In the genomic region with DNA sequence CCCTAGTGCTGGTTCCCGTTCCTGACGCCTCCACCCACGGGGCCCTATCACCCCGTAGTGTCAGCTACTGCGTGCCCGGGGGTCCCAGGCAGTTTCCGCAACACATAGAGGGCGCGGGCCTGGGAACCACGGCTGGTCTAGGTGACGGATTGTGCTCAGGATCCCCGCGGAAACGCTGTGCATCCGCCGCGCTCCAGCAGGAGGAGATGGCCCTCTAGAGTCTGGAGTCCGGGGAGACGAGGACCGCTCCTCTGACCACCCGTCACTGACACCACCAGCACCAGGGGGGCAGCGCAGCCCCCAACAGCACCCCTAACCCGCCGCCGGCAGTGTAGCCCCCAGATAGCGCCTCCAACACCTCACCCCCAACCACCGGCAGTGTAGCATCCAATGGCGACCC, we compare ENCODE assay signal across 17 cellular contexts. TPM values are rescaled to one million over a fixed set of nuclear protein-coding genes. Genes with fewer than 3 reads are reported as not detected.
DNase-seq lines count a peak whose midpoint lies in the region; ATAC-seq and TF ChIP-seq lines count a peak whose summit lies in the region.
"Had no signal": no experiment of that assay in that cellular context is flagged by ENCODE, and none has a peak within 500 bp of the region (broad histone marks: within the 10 kb centered on the region; RNA-seq: fewer than 3 reads in every experiment).

No MANE protein-coding gene starts in this region.

- H3K27me3 ChIP-seq in H7 (ENCODE audit: control insufficient read depth, insufficient read depth, low read length) (no peaks in the 10 kb centered on the region), neural progenitor cell (no peaks in the 10 kb centered on the region)

- peaks cover 3% of the 10 kb centered on the region for H3K27me3 Mint-ChIP-seq in neural progenitor cell (ENCODE audit: insufficient read depth, low read depth)
- H3K27me3 Mint-ChIP-seq: CD4-positive, alpha-beta T cell had no signal

- H3K4me1 ChIP-seq in neural progenitor cell: peaks cover 16% of the 10 kb centered on the region

- H3K79me2 ChIP-seq in neural progenitor cell (ENCODE audit: low read depth): no peaks in the 10 kb centered on the region

- H3K9me3 Mint-ChIP-seq in neural progenitor cell: peaks cover 2% of the 10 kb centered on the region

- H3K9ac ChIP-seq in neural progenitor cell: no peak overlapping the region

- no peaks in the 10 kb centered on the region for H3K36me3 ChIP-seq in H7 (replicated peaks; ENCODE audit: control insufficient read depth, insufficient read depth, low read length)
- H3K36me3 ChIP-seq in neural progenitor cell: no peaks in the 10 kb centered on the region

- no peaks in the 10 kb centered on the region for H3K36me3 Mint-ChIP-seq in neural progenitor cell

- no peaks in the 10 kb centered on the region for H3F3A ChIP-seq in neural progenitor cell (ENCODE audit: low read depth)

- no peaks in the 10 kb centered on the region for H3K9me3 ChIP-seq in neural progenitor cell (ENCODE audit: low read depth)

- H2AFZ ChIP-seq in neural progenitor cell (replicated peaks): no peak overlapping the region

- no peak overlapping the region for H3K4me3 ChIP-seq in H7 (ENCODE audit: insufficient read depth, low read depth, low read length)
- H3K4me3 ChIP-seq in neural progenitor cell: no peak overlapping the region

- TF ChIP-seq CTCF in 22Rv1 (IDR thresholded peaks at IDR 0.05) (no peak), neural progenitor cell (IDR thresholded peaks at IDR 0.05) (no peak)

- H3K27ac ChIP-seq in 22Rv1 (peak overlapping the region; percentile 58), neural progenitor cell (no peak overlapping the region)

- H4K20me1 ChIP-seq in neural progenitor cell (ENCODE audit: low read depth): no peaks in the 10 kb centered on the region

- peak overlapping the region; percentile 30 for H3K4me3 Mint-ChIP-seq in neural progenitor cell
- H3K4me3 Mint-ChIP-seq: B cell; CD4-positive, alpha-beta T cell; H9 had no signal

- peaks cover 27% of the 10 kb centered on the region for H3K4me1 Mint-ChIP-seq in neural progenitor cell
- H3K4me1 Mint-ChIP-seq: B cell had no signal

- ATAC-seq in GM19351 (IDR thresholded peaks at IDR 0.05; ENCODE audit: unreplicated experiment) (no peak), HG03439 (IDR thresholded peaks at IDR 0.05; ENCODE audit: unreplicated experiment) (no peak)

- DNase-seq in H7 (peak; percentile 67), ecto neural progenitor cell (ENCODE audit: low spot score) (peak; percentile 44), neural progenitor cell (ENCODE audit: low spot score) (no peak), NCI-H1436 treated with DMSO at 0.1 percent for 48 hours (lab: John Stamatoyannopoulos, UW) (no peak)
- DNase-seq in stimulated activated naive CD4-positive, alpha-beta T cell treated with Interleukin-2 at 50 U/mL for 16 hours (lab: John Stamatoyannopoulos, UW): no peak
- DNase-seq: C1 segment of cervical spinal cord; Calu3; CD4-positive, alpha-beta T cell; DMS79 treated with DMSO at 0.1 percent for 48 hours; EL; GDM1; H9 had no signal

- no peak overlapping the region for H3K4me2 ChIP-seq in neural progenitor cell

- H3K27ac Mint-ChIP-seq in neural progenitor cell: no peak overlapping the region
- H3K27ac Mint-ChIP-seq: B cell; CD4-positive, alpha-beta T cell; H9 had no signal

RNA-seq across cellular contexts. Expression of a gene that starts 4.4 kb away (rescaled TPM):
- total RNA-seq in H7 (2014; rRNA removed; shearing (Covaris generic)): not detected in 2 replicates
- 0.09 TPM in 1 of 2 replicates, not detected in the other for total RNA-seq in neural progenitor cell (ENCODE audit: low replicate concordance)
- total RNA-seq: B cell; Calu3; CD4-positive, alpha-beta T cell; H9; HT1080 had no signal

RNA-seq across cellular contexts. Expression of a gene that starts 58.8 kb away (rescaled TPM):
- 148 and 153 TPM in 2 replicates for total RNA-seq in H7 (2014; rRNA removed; shearing (Covaris generic))
- total RNA-seq in neural progenitor cell (ENCODE audit: low replicate concordance): 162 and 215 TPM in 2 replicates

Comparison
In these comparisons a context has a peak if more than half of its experiments do, and no peak if none do; other contexts are left out.
1. DNase-seq: peak in H7 (single experiment) and ecto neural progenitor cell (single experiment); none in neural progenitor cell (single experiment), stimulated activated naive CD4-positive, alpha-beta T cell treated with Interleukin-2 at 50 U/mL for 16 hours (single experiment) and NCI-H1436 treated with DMSO at 0.1 percent for 48 hours (single experiment).